Comparison of ENCODE assay signal across 8 cellular contexts in the genomic region with DNA sequence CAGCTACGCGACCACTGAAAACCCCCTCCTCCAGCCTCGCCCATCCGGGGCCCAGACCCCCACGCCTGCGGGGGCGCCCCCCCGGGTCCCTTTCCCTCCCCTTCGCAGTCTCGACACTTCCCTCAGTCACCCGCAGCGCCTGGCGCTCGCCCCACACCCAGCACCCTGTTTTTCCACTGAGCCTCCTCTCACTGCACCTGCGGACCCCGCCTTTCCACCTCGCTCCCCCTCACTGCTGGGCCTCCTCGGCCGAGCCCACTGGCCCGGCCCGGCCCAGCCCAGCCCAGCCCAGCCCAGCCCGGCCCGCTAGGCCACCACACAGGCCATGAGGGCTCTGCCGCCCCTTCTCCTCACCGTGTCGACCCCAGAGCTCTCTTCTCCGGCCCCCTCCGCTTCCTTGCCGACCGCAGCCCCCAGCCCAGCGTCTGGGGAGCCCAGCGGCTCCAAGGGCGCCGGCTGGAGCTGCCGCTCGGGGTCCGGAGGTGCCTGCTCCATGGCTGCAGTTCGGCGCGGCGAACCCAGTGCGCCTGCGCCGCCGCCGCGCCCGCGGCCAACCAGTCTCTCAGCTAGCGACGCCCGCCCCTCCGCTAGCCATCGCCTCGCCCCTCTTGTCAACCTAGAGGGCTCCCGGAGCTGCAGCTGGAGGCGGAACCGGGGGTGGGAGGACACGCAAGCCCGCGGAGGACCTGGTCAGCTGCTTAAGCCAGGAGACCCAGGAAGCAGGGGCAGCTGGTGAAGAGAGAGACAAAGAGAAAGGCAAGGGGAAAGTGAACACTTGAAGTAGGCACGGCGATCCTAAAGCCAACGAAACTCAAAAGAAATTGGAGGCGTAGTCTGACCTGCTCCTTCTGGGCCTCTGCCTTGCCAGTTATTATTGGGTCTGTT. TPM values are rescaled to one million over a fixed set of nuclear protein-coding genes. Genes with fewer than 3 reads are reported as not detected.
A peak's percentile ranks its signal among the peaks of the same experiment; 100 is the strongest.
DNase-seq lines count a peak whose midpoint lies in the region; ATAC-seq, FAIRE-seq and TF ChIP-seq lines count a peak whose summit lies in the region.

Gene SNX4, minus strand, starts transcription at position 525 of the 885 bp plus-strand sequence. Its CDS starts 30 bp downstream, at position 495.

- no peaks in the 10 kb centered on the region for H3K9me2 ChIP-seq in OCI-LY1 (ENCODE audit: low read depth, low read length)

- H3K4me1 ChIP-seq in OCI-LY1 (ENCODE audit: insufficient read depth, low read length, severe bottlenecking) (peaks cover 34% of the 10 kb centered on the region), endothelial cell of umbilical vein (ENCODE audit: control insufficient read depth, extremely low read depth, insufficient read depth, low read length) (peaks cover 6% of the 10 kb centered on the region)

- peak; percentile 57 for TF ChIP-seq POLR2A in endothelial cell of umbilical vein (IDR thresholded peaks at IDR 0.05; ENCODE audit: low read depth, low read length)

- no peak within 1 kb of the TSS for H2AFZ ChIP-seq in OCI-LY1 (ENCODE audit: low read length)
- peak within 1 kb of the TSS; percentile 70 for H2AFZ ChIP-seq in endothelial cell of umbilical vein (ENCODE audit: low read depth, low read length)

- intact Hi-C loops in endothelial cell of umbilical vein (cut with micrococcal nuclease), result loop anchor here (1.0 to 5.0 kb wide), 3 partner anchors 8 to 628 kb away; partner anchors contain the start of gene OSBPL11

- FAIRE-seq in D721Med (lab: Jason Lieb, UNC) (no peak), endothelial cell of umbilical vein (lab: Jason Lieb, UNC) (peak; percentile 88)

- H3K9me3 ChIP-seq in OCI-LY1 (ENCODE audit: low read length), result no peaks in the 10 kb centered on the region
- no peaks in the 10 kb centered on the region for H3K9me3 ChIP-seq in endothelial cell of umbilical vein (replicated peaks; ENCODE audit: control insufficient read depth, insufficient read depth, low read length)

- H3K36me3 ChIP-seq in OCI-LY1 (ENCODE audit: insufficient read depth, low read length), result peaks cover 14% of the 10 kb centered on the region; the same call in 1 of the 2 replicates
- H3K36me3 ChIP-seq in endothelial cell of umbilical vein (ENCODE audit: control insufficient read depth in 2 of 2, extremely low read depth in 1 of 2, insufficient read depth in 2 of 2, low read length in 2 of 2), result peaks cover 0 to 4% of the 10 kb centered on the region in 2 experiments

- POLR2A ChIA-PET in endothelial cell of umbilical vein (lab: Charles Lee), result interaction anchor here (0.7 kb wide), 1 partner anchor 217 kb away, joined by 3 read pairs; no protein-coding TSS in a partner anchor

- no peaks in the 10 kb centered on the region for H4K20me1 ChIP-seq in OCI-LY1 (ENCODE audit: insufficient read depth, low read length)
- H4K20me1 ChIP-seq in endothelial cell of umbilical vein (replicated peaks; ENCODE audit: control insufficient read depth, extremely low read depth, insufficient read depth, low read length), result no peaks in the 10 kb centered on the region

- dilution Hi-C loops in endothelial cell of umbilical vein (cut with MboI; ENCODE audit: extremely low pct_ligation_motif_present, low sequenced_read_pairs), result no loop called here

- H3F3A ChIP-seq in OCI-LY1 (ENCODE audit: insufficient read depth, low read length), result no peaks in the 10 kb centered on the region

- BruUV-seq in endothelial cell of umbilical vein (replicated peaks; lab: Mats Ljungman, UMichigan), result no TSS peak

- H3K79me2 ChIP-seq in OCI-LY1 (ENCODE audit: insufficient read depth, low read length) (peaks cover 17% of the 10 kb centered on the region), endothelial cell of umbilical vein (ENCODE audit: control insufficient read depth, insufficient read depth, low read length) (peaks cover 35% of the 10 kb centered on the region)

- H3K9me1 ChIP-seq in endothelial cell of umbilical vein (replicated peaks; ENCODE audit: control insufficient read depth, extremely low read depth, insufficient read depth, low read length), result no peaks in the 10 kb centered on the region

- DNase-seq in D721Med (ENCODE audit: insufficient read length, low spot score) (peak; percentile 19), HuH-7 (ENCODE audit: low spot score) (peak; percentile 93), endothelial cell of umbilical vein (ENCODE audit: low read depth, low spot score) (peak; percentile 93), midbrain (lab: John Stamatoyannopoulos, UW) (peak; percentile 90)
- DNase-seq in activated CD8-positive, alpha-beta memory T cell treated with anti-CD3 and anti-CD28 coated beads, Interleukin-2, amount 50 U/mL, for 48 hours, result peak; percentile 93
- peak; percentile 83 to 84 for DNase-seq in stimulated activated CD8-positive, alpha-beta memory T cell treated with anti-CD3 and anti-CD28 coated beads, Interleukin-15, amount 100 ng/mL, for 48 hours (ENCODE audit: low read depth in 2 of 2)

- H3K27ac ChIP-seq in OCI-LY1 (ENCODE audit: low read depth, low read length, poor library complexity, severe bottlenecking), result no peak within 1 kb of the TSS
- H3K27ac ChIP-seq in endothelial cell of umbilical vein (ENCODE audit: insufficient read depth, low read depth, low read length), result peak within 1 kb of the TSS; percentile 58

- TF ChIP-seq CTCF in D721Med (IDR thresholded peaks at IDR 0.05; ENCODE audit: insufficient read depth, missing control alignments), result no peak
- TF ChIP-seq CTCF in OCI-LY1 (IDR thresholded peaks at IDR 0.05; ENCODE audit: low read length), result no peak
- TF ChIP-seq CTCF in endothelial cell of umbilical vein (IDR thresholded peaks at IDR 0.05; ENCODE audit: extremely low read depth in 1 of 2, insufficient read depth in 1 of 2, low read depth in 1 of 2, low read length in 2 of 2), result no peak

- peak; percentile 75 for ATAC-seq in GM21526 (IDR thresholded peaks at IDR 0.05; ENCODE audit: low FRiP score, unreplicated experiment)

- H3K4me2 ChIP-seq in OCI-LY1 (ENCODE audit: low read length), result peak within 1 kb of the TSS; percentile 80
- peak within 1 kb of the TSS; percentile 90 for H3K4me2 ChIP-seq in endothelial cell of umbilical vein (ENCODE audit: insufficient read depth, low read length)

- H3K27me3 ChIP-seq in OCI-LY1 (ENCODE audit: insufficient read depth, low read length), result no peaks in the 10 kb centered on the region
- H3K27me3 ChIP-seq in endothelial cell of umbilical vein (ENCODE audit: control insufficient read depth in 2 of 2, insufficient read depth in 2 of 2, low read length in 2 of 2), result no peaks in the 10 kb centered on the region

- H3K9ac ChIP-seq in OCI-LY1 (ENCODE audit: low read length) (peak within 1 kb of the TSS; percentile 95), endothelial cell of umbilical vein (replicated peaks; ENCODE audit: extremely low read depth, insufficient read depth, low read length) (peak within 1 kb of the TSS; percentile 89)

- CTCF ChIA-PET in endothelial cell of umbilical vein (lab: Charles Lee), result interaction anchor here (0.6 to 1.5 kb wide), 6 partner anchors 8 to 817 kb away, joined by 3 to 12 read pairs (median 4); no protein-coding TSS in a partner anchor

- H3K4me3 ChIP-seq in OCI-LY1 (ENCODE audit: low read depth, low read length, poor library complexity, severe bottlenecking) (peak within 1 kb of the TSS; percentile 95), endothelial cell of umbilical vein (replicated peaks in 1 of 3; ENCODE audit: insufficient read depth in 1 of 3, low read depth in 1 of 3, low read length in 3 of 3) (peak within 1 kb of the TSS; percentile 67 to 96 (median 90))

TF ChIP-seq in endothelial cell of umbilical vein, 7 proteins besides CTCF, POLR2A, EP300 and RAD21:
- TF ChIP-seq POLR2AphosphoS5 (IDR thresholded peaks at IDR 0.05; ENCODE audit: insufficient read depth, low read depth, low read length), result peak; percentile 72
- TF ChIP-seq GATA2 (IDR thresholded peaks at IDR 0.05; ENCODE audit: insufficient read depth, insufficient read length, low read depth, low read length), result no peak

RNA-seq across cellular contexts. Expression of gene SNX4, which starts in this region (rescaled TPM):
- 39.2 and 39.7 TPM in 2 replicates for total RNA-seq in endothelial cell of umbilical vein
- polyA plus RNA-seq in endothelial cell of umbilical vein, result 5.3 and 7.5 TPM in 2 replicates
- polyA plus RNA-seq in endothelial cell of umbilical vein (2011; cell fraction: cytosol; rRNA removed), result 9.6 and 10.7 TPM in 2 replicates
- polyA plus RNA-seq in endothelial cell of umbilical vein (2011; cell fraction: nucleus; rRNA removed), result 10.8 and 14.8 TPM in 2 replicates
- polyA plus RNA-seq in endothelial cell of umbilical vein (2012), result 21.8 and 38.0 TPM in 2 replicates
- polyA minus RNA-seq in endothelial cell of umbilical vein, result 19.1 and 22.9 TPM in 2 replicates
- 5.0 TPM for polyA minus RNA-seq in endothelial cell of umbilical vein (2011; cell fraction: cytosol; rRNA and poly(A)+ RNA removed)
- 10.9 and 12.0 TPM in 2 replicates for polyA minus RNA-seq in endothelial cell of umbilical vein (2011; cell fraction: nucleus; rRNA and poly(A)+ RNA removed)

Comparison
In these comparisons a context has a peak if more than half of its experiments do, and no peak if none do; other contexts are left out.
1. DNase-seq: peak in every context shown above with its lines; median percentile 93 in HuH-7; 93 in activated CD8-positive, alpha-beta memory T cell treated with anti-CD3 and anti-CD28 coated beads, Interleukin-2, amount 50 U/mL, for 48 hours; 93 in endothelial cell of umbilical vein; 90 in midbrain; 84 in stimulated activated CD8-positive, alpha-beta memory T cell treated with anti-CD3 and anti-CD28 coated beads, Interleukin-15, amount 100 ng/mL, for 48 hours; 19 in D721Med.